ENCODE assay signal across 32 cellular contexts in the genomic region with DNA sequence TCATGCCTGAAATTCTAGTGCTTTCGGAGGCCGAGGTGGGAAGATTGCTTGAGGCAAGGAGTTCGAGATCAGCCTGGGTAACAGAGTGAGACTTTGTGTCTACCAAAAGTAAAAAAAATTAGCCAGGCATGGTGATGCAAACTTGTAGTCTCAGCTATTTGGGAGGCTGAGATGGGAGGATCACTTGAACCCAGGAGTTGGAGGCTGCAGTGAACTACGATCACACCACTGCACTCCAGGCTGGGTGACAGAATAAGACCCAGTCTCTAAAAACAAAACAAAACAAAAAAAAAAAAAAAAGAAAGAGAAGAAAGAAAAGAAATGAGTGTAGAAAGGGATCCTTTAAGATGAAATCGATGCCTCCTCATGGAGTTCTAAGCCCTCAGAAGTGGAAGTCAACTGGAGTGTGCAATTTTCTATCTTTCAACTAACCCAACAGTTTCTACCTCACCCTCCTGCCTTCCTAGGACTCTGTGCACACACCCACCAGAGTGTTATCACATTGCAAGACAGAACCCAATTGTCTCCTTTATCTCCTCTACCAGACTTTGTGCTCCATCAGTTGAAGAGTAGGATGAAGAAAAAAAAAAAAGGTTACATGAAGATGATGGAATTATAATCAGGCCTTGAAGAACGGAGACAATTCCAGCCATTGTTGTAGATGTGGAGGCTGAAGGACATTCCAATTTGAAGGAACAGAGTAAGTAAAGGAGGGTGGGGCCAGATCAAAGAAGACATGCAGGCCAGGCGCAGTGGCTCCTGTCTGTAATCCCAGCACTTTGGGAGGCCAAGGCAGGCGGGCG. TPM values are rescaled to one million over a fixed set of nuclear protein-coding genes. Genes with fewer than 3 reads are reported as not detected.
"Had no signal": no experiment of that assay in that cellular context is flagged by ENCODE, and none has a peak within 500 bp of the region (broad histone marks: within the 10 kb centered on the region; RNA-seq: fewer than 3 reads in every experiment).

No MANE protein-coding gene starts in this region.

- H3K4me1 Mint-ChIP-seq: WTC11 had no signal

- H3K9me3 Mint-ChIP-seq: activated CD4-positive, alpha-beta memory T cell treated with anti-CD3 and anti-CD28 coated beads, Interleukin-2, amount 10 ng/mL, durations not matched to agents 7 days and 5 days; activated CD4-positive, alpha-beta T cell treated with anti-CD3 and anti-CD28 coated beads, Interleukin-2, amount 10 ng/mL, durations not matched to agents 7 days and 5 days; activated T-cell treated with anti-CD3 and anti-CD28 coated beads, Interleukin-2, amount 50 U/mL, for 24 hours; neural crest cell; stimulated activated naive B cell treated with anti-CD40 and anti-IgM and Interleukin-4, amounts not matched to agents 10 μg/mL and 1 μg/mL and 100 μg/mL, for 72 hours; T-helper 2 cell treated with Interferon-gamma antibody and Interleukin-4, amounts not matched to agents 5 μg/mL and 100 μg/mL, for 36 hours; WTC11 had no signal

- H3K27me3 Mint-ChIP-seq: activated T-cell treated with anti-CD3 and anti-CD28 coated beads, Interleukin-2, amount 50 U/mL, for 24 hours had no signal

- DNase-seq: activated CD4-positive, alpha-beta memory T cell treated with anti-CD3 and anti-CD28 coated beads, Interleukin-2, amount 10 ng/mL, durations not matched to agents 7 days and 5 days; activated CD4-positive, alpha-beta T cell treated with anti-CD3 and anti-CD28 coated beads for 1 hour; activated CD4-positive, alpha-beta T cell treated with anti-CD3 and anti-CD28 coated beads, Interleukin-2, amount 10 ng/mL, durations not matched to agents 7 days and 5 days; activated CD8-positive, alpha-beta memory T cell treated with anti-CD3 and anti-CD28 coated beads, Interleukin-2, amount 50 U/mL, for 48 hours; activated gamma-delta T cell treated with Interleukin-2 at 50 U/mL for 16 hours; activated naive CD4-positive, alpha-beta T cell treated with anti-CD3 and anti-CD28 coated beads, Interleukin-2, amount 50 U/mL, for 16 hours; activated T-cell treated with anti-CD3 and anti-CD28 coated beads, Interleukin-2, amount 50 U/mL, for 24 hours; amniotic stem cell; brain microvascular endothelial cell; dorsolateral prefrontal cortex; effector memory CD4-positive, alpha-beta T cell; hypothalamus; immature natural killer cell; kidney; left colon; mammary epithelial cell; naive thymus-derived CD4-positive, alpha-beta T cell; nucleus accumbens; psoas muscle; stimulated activated CD4-positive, alpha-beta T cell treated with anti-CD3 and anti-CD28 coated beads, Interleukin-1b, Interleukin-23, amount 100 ng/mL, for 48 hours; stimulated activated CD4-positive, alpha-beta T cell treated with anti-CD3 and anti-CD28 coated beads, Interleukin-4, amount 100 ng/mL, for 4 hours; stimulated activated CD8-positive, alpha-beta memory T cell treated with anti-CD3 and anti-CD28 coated beads, Interleukin-4, amount 100 ng/mL, for 48 hours; stimulated activated naive B cell treated with anti-CD40 and anti-IgM and Interleukin-4, amounts not matched to agents 10 μg/mL and 1 μg/mL and 100 μg/mL, for 72 hours; stomach; tibial artery; upper lobe of right lung had no signal

- H3K4me3 Mint-ChIP-seq: activated CD4-positive, alpha-beta memory T cell treated with anti-CD3 and anti-CD28 coated beads, Interleukin-2, amount 10 ng/mL, durations not matched to agents 7 days and 5 days; activated CD4-positive, alpha-beta T cell treated with anti-CD3 and anti-CD28 coated beads, Interleukin-2, amount 10 ng/mL, durations not matched to agents 7 days and 5 days; activated T-cell treated with anti-CD3 and anti-CD28 coated beads, Interleukin-2, amount 50 U/mL, for 24 hours; immature natural killer cell; naive thymus-derived CD4-positive, alpha-beta T cell; neural crest cell; stimulated activated naive B cell treated with anti-CD40 and anti-IgM and Interleukin-4, amounts not matched to agents 10 μg/mL and 1 μg/mL and 100 μg/mL, for 72 hours; T-helper 2 cell treated with Interferon-gamma antibody and Interleukin-4, amounts not matched to agents 5 μg/mL and 100 μg/mL, for 36 hours; WTC11 had no signal

- H3K27ac Mint-ChIP-seq: activated CD4-positive, alpha-beta memory T cell treated with anti-CD3 and anti-CD28 coated beads, Interleukin-2, amount 10 ng/mL, durations not matched to agents 7 days and 5 days; activated CD4-positive, alpha-beta T cell treated with anti-CD3 and anti-CD28 coated beads, Interleukin-2, amount 10 ng/mL, durations not matched to agents 7 days and 5 days; activated T-cell treated with anti-CD3 and anti-CD28 coated beads, Interleukin-2, amount 50 U/mL, for 24 hours; immature natural killer cell; stimulated activated naive B cell treated with anti-CD40 and anti-IgM and Interleukin-4, amounts not matched to agents 10 μg/mL and 1 μg/mL and 100 μg/mL, for 72 hours; T-helper 2 cell treated with Interferon-gamma antibody and Interleukin-4, amounts not matched to agents 5 μg/mL and 100 μg/mL, for 36 hours; WTC11 had no signal

- ATAC-seq: heart left ventricle; left colon; naive thymus-derived CD4-positive, alpha-beta T cell; psoas muscle; stimulated activated naive B cell treated with anti-CD40 and anti-IgM and Interleukin-4, amounts not matched to agents 10 μg/mL and 1 μg/mL and 100 μg/mL, for 72 hours; upper lobe of right lung; WTC11 had no signal

- H3K36me3 Mint-ChIP-seq: immature natural killer cell; naive thymus-derived CD4-positive, alpha-beta T cell; stimulated activated naive B cell treated with anti-CD40 and anti-IgM and Interleukin-4, amounts not matched to agents 10 μg/mL and 1 μg/mL and 100 μg/mL, for 72 hours; WTC11 had no signal

RNA-seq across cellular contexts. Expression of gene SPACDR, which starts 46.6 kb away (rescaled TPM):
- total RNA-seq: epithelial cell of proximal tubule, psoas muscle, smooth muscle cell had no signal
